Comparison of ENCODE assay signal across 5 cellular contexts in the genomic region with DNA sequence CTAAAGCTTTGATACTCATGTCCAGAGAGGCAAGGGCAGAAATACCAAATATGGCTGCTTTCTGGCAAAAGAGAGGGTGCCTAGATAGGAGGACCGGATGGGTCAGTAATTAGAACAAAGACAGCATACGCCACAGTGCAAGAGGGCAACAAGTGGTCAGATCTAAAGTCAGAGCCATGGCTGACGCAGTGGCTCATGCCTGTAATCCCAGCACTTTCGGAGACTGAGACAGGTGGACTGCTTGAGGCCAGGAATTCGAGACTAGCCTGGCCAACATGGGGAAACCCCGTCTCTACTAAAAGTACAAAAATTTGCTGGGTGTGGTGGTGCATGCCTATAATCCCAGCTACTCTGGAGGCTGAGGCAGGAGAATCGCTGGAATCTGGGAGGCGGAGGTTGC.
DNase-seq lines count a peak whose midpoint lies in the region; ATAC-seq and TF ChIP-seq lines count a peak whose summit lies in the region.
"Not testable (repeated sequence)": the region's sequence is repeated elsewhere in the genome, so short reads cannot be mapped to it uniquely, and the experiment has no call there.

No MANE protein-coding gene starts in this region.

- H2AFZ ChIP-seq in mesenchymal stem cell (ENCODE audit: low read depth, low read length); trophoblast cell (ENCODE audit: insufficient read depth, low read length, poor library complexity): not testable (repeated sequence)

- DNase-seq in CD4-positive, CD25-positive, alpha-beta regulatory T cell; mesenchymal stem cell: not testable (repeated sequence)
- peak in 1 of 2 experiments; percentile 22 for DNase-seq in SJCRH30
- peak; percentile 78 to 80 for DNase-seq in trophoblast cell

- not testable (repeated sequence) for H3K4me2 ChIP-seq in mesenchymal stem cell (ENCODE audit: low read length, poor library complexity, severe bottlenecking); trophoblast cell (ENCODE audit: low read length)

- H3K9me3 ChIP-seq in CD4-positive, CD25-positive, alpha-beta regulatory T cell (ENCODE audit: control insufficient read depth in 2 of 2, low read length in 2 of 2); HEK293 (ENCODE audit: control insufficient read depth, insufficient read depth, low read depth, low read length); SJCRH30 (replicated peaks); mesenchymal stem cell (ENCODE audit: control insufficient read depth, low read length); trophoblast cell (ENCODE audit: insufficient read depth, low read depth, low read length): not testable (repeated sequence)

- not testable (repeated sequence) for H4K12ac ChIP-seq in trophoblast cell (ENCODE audit: low read depth, low read length)

- not testable (repeated sequence) for H2BK15ac ChIP-seq in mesenchymal stem cell (ENCODE audit: low read depth, poor library complexity, severe bottlenecking)

- not testable (repeated sequence) for H3K4me3 ChIP-seq in CD4-positive, CD25-positive, alpha-beta regulatory T cell (ENCODE audit: low read depth, low read length); HEK293 (ENCODE audit: low read depth, low read length); SJCRH30; mesenchymal stem cell (ENCODE audit: insufficient read depth in 1 of 2, low read depth in 1 of 2, low read length in 2 of 2); trophoblast cell (ENCODE audit: low read depth, low read length)

- not testable (repeated sequence) for H4K8ac ChIP-seq in mesenchymal stem cell (ENCODE audit: low read length); trophoblast cell (ENCODE audit: low read depth, low read length)

- not testable (repeated sequence) for H3K9ac ChIP-seq in mesenchymal stem cell (ENCODE audit: low read length); trophoblast cell (ENCODE audit: low read length)

- not testable (repeated sequence) for H3K14ac ChIP-seq in mesenchymal stem cell (ENCODE audit: low read length in 2 of 2); trophoblast cell (ENCODE audit: low read length)

- H2BK5ac ChIP-seq in mesenchymal stem cell (ENCODE audit: low read depth, low read length, poor library complexity, severe bottlenecking); trophoblast cell (ENCODE audit: low read depth, low read length, poor library complexity): not testable (repeated sequence)

- H2BK12ac ChIP-seq in mesenchymal stem cell (ENCODE audit: low read length in 2 of 2); trophoblast cell (ENCODE audit: low read length): not testable (repeated sequence)

- POLR2A ChIA-PET in HEK293 (lab: Yijun Ruan, JAX), result not testable (repeated sequence)

- not testable (repeated sequence) for H3K4me3 Mint-ChIP-seq in CD4-positive, CD25-positive, alpha-beta regulatory T cell

- H3K27me3 ChIP-seq in CD4-positive, CD25-positive, alpha-beta regulatory T cell (ENCODE audit: control insufficient read depth, insufficient read depth, low read length); SJCRH30; mesenchymal stem cell (ENCODE audit: control insufficient read depth in 1 of 2, insufficient read depth in 1 of 2, low read length in 2 of 2); trophoblast cell (ENCODE audit: insufficient read depth, low read length): not testable (repeated sequence)

- peaks cover 29% of the 10 kb centered on the region for H3K36me3 Mint-ChIP-seq in CD4-positive, CD25-positive, alpha-beta regulatory T cell

- peaks cover 12% of the 10 kb centered on the region for H3K36me3 ChIP-seq in CD4-positive, CD25-positive, alpha-beta regulatory T cell (ENCODE audit: control insufficient read depth, insufficient read depth, low read length)
- not testable (repeated sequence) for H3K36me3 ChIP-seq in HEK293 (ENCODE audit: control insufficient read depth in 2 of 2, insufficient read depth in 1 of 2, low read length in 2 of 2); trophoblast cell (ENCODE audit: control insufficient read depth in 1 of 2, insufficient read depth in 2 of 2, low read length in 2 of 2)
- H3K36me3 ChIP-seq in SJCRH30, result peaks cover 15% of the 10 kb centered on the region
- peaks cover 0 to 21% of the 10 kb centered on the region in 2 experiments for H3K36me3 ChIP-seq in mesenchymal stem cell (ENCODE audit: control insufficient read depth in 1 of 2, insufficient read depth in 2 of 2, low read depth in 1 of 2, low read length in 2 of 2)

- H3K79me1 ChIP-seq in mesenchymal stem cell (replicated peaks; ENCODE audit: low read length, poor library complexity, severe bottlenecking); trophoblast cell (ENCODE audit: low read length): not testable (repeated sequence)

- H3K27me3 Mint-ChIP-seq in CD4-positive, CD25-positive, alpha-beta regulatory T cell, result not testable (repeated sequence)

- H2AK5ac ChIP-seq in mesenchymal stem cell (ENCODE audit: low read length, severe bottlenecking), result peak overlapping the region; percentile 76
- H2AK5ac ChIP-seq in trophoblast cell (ENCODE audit: low read length), result not testable (repeated sequence)

- not testable (repeated sequence) for TF ChIP-seq CTCF in HEK293 (tag by site-specific recombination; IDR thresholded peaks at IDR 0.05)

- H3K9me3 Mint-ChIP-seq in CD4-positive, CD25-positive, alpha-beta regulatory T cell, result not testable (repeated sequence)

- not testable (repeated sequence) for H3K18ac ChIP-seq in mesenchymal stem cell (ENCODE audit: low read depth in 1 of 2, low read length in 2 of 2); trophoblast cell (ENCODE audit: low read length)

- H3K23ac ChIP-seq in mesenchymal stem cell (ENCODE audit: low read length in 2 of 2); trophoblast cell (ENCODE audit: low read length): not testable (repeated sequence)

- H3K4ac ChIP-seq in mesenchymal stem cell (ENCODE audit: low read depth in 1 of 2, low read length in 2 of 2); trophoblast cell (ENCODE audit: low read depth, low read length): not testable (repeated sequence)

- ATAC-seq in CD4-positive, CD25-positive, alpha-beta regulatory T cell (ENCODE audit: low read depth in 2 of 2), result not testable (repeated sequence)

- 99% methylated on average over 8 of the region's 8 CpGs for WGBS in mesenchymal stem cell
- no CpG with 5 or more reads among the region's 8 CpGs for WGBS in trophoblast cell (ENCODE audit: extremely low coverage, insufficient coverage, insufficient read length)

- H2BK120ac ChIP-seq in mesenchymal stem cell (ENCODE audit: low read depth, low read length); trophoblast cell (ENCODE audit: insufficient read depth, low read length, poor library complexity): not testable (repeated sequence)

- H3K27ac Mint-ChIP-seq in CD4-positive, CD25-positive, alpha-beta regulatory T cell, result peak overlapping the region in 2 of 3 donors; percentile 26 to 67

- not testable (repeated sequence) for H4K91ac ChIP-seq in mesenchymal stem cell (ENCODE audit: low read length); trophoblast cell (ENCODE audit: low read depth, low read length)

- not testable (repeated sequence) for H3K79me2 ChIP-seq in trophoblast cell (ENCODE audit: control insufficient read depth, insufficient read depth, low read length, poor library complexity)

- CTCF ChIA-PET in HEK293 (lab: Yijun Ruan, JAX), result not testable (repeated sequence)

- not testable (repeated sequence) for H3K27ac ChIP-seq in CD4-positive, CD25-positive, alpha-beta regulatory T cell (ENCODE audit: insufficient read depth, low read length, poor library complexity, severe bottlenecking); HEK293 (ENCODE audit: extremely low read depth, low read depth, low read length); mesenchymal stem cell (ENCODE audit: low read length, poor library complexity, severe bottlenecking); trophoblast cell (ENCODE audit: low read depth, low read length)
- H3K27ac ChIP-seq in SJCRH30, result peak overlapping the region; percentile 6; the same call in 1 of the 2 replicates

- not testable (repeated sequence) for H3K4me1 Mint-ChIP-seq in CD4-positive, CD25-positive, alpha-beta regulatory T cell

- not testable (repeated sequence) for H3K4me1 ChIP-seq in CD4-positive, CD25-positive, alpha-beta regulatory T cell (ENCODE audit: control insufficient read depth, insufficient read depth, low read length, poor library complexity, severe bottlenecking); HEK293 (ENCODE audit: control insufficient read depth, insufficient read depth, low read length); mesenchymal stem cell (ENCODE audit: control insufficient read depth, insufficient read depth, low read depth, low read length); trophoblast cell (ENCODE audit: control insufficient read depth in 1 of 2, insufficient read depth in 2 of 2, low read length in 2 of 2)
- H3K4me1 ChIP-seq in SJCRH30, result peaks cover 15% of the 10 kb centered on the region; the same call in 1 of the 2 replicates

TF ChIP-seq in HEK293, 187 proteins besides CTCF, POLR2A, EP300 and RAD21:
- TF ChIP-seq SCRT2 (tag by site-specific recombination; IDR thresholded peaks at IDR 0.05), result 0 out of 2 replicates have a peak, but pooled peaks have one; percentile 22
